Comparison of ENCODE assay signal across 1 cellular context in the genomic region with DNA sequence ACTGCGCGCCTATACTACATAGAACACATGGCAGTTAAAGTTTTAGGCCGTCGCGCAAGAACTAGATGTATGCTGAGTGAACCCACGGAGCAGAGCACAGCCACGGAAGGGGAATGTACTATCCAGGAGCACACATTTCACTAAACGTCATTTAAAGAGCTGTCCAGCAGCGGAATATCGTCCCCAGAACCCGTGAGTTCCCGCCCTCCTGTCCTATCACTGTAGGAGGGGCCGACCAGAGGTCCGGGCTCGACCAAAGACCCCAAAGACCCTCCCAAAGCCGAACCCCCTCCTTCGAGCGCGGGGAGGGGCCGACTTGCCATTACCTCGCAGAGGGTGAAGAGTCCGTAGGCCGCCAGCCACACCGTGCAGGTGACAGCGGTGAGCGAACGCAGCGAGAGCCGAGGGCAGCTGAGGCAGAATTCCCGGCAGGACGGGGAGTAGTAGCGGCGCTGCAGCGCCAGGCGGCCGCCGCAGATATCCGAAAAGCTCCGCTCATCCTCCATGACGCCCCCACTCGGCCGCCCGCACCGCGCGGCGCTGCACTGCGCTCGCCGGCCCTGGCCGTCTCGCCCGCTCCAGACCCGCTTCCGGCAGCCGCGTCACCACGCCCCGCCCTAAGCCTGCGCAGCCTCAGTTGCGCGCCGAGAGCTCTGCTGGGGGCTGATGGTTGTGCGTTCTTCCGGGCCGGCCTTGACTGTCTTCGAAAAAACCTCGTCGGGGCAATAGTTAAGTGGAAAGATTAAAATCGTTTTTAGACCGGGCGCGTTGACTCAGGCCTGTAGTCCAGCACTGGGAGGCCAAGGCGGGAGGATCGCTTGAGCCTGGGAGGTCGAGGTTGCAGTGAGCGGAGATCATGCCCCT.
A peak's percentile ranks its signal among the peaks of the same experiment; 100 is the strongest.
TF ChIP-seq lines count a peak whose summit lies in the region.

PIGH (minus strand) TSS at position 571 of the 864 bp plus-strand sequence; CDS start at position 506, 65 bp downstream.

TF ChIP-seq in HepG2, 621 proteins besides CTCF, POLR2A, EP300 and RAD21 (continued from another document and continues in another):
- TF ChIP-seq ZNF318 (CRISPR knock-in tag; IDR thresholded peaks at IDR 0.05) (no peak), ZNF792 (CRISPR knock-in tag; IDR thresholded peaks at IDR 0.05) (0 out of 2 replicates have a peak, but pooled peaks have one; percentile 38), ZNF652 (CRISPR knock-in tag; IDR thresholded peaks at IDR 0.05; ENCODE audit: borderline replicate concordance, low read depth) (no peak), HOXD1 (CRISPR knock-in tag; IDR thresholded peaks at IDR 0.05) (peak; percentile 9; the same call in 1 of the 2 replicates), ZNF841 (CRISPR knock-in tag; IDR thresholded peaks at IDR 0.05; ENCODE audit: borderline replicate concordance) (no peak), ISL2 (CRISPR knock-in tag; IDR thresholded peaks at IDR 0.05) (peak; percentile 8; the same call in 1 of the 2 replicates), GATAD2A (CRISPR knock-in tag; IDR thresholded peaks at IDR 0.05) (no peak; the same call in none of the 2 replicates), BRCA1 (CRISPR knock-in tag; IDR thresholded peaks at IDR 0.05) (no peak), ZNF460 (CRISPR knock-in tag; IDR thresholded peaks at IDR 0.05; ENCODE audit: borderline replicate concordance) (no peak), PHF20 (CRISPR knock-in tag; IDR thresholded peaks at IDR 0.05) (peak; percentile 84), ZNF558 (CRISPR knock-in tag; IDR thresholded peaks at IDR 0.05; ENCODE audit: borderline replicate concordance) (no peak), JUN (CRISPR knock-in tag; IDR thresholded peaks at IDR 0.05) (no peak), SRY (CRISPR knock-in tag; IDR thresholded peaks at IDR 0.05) (no peak; the same call in 1 of the 2 replicates), SIX1 (CRISPR knock-in tag; IDR thresholded peaks at IDR 0.05; ENCODE audit: borderline replicate concordance) (no peak), GABPA (IDR thresholded peaks at IDR 0.05; ENCODE audit: low read depth, low read length) (peak; percentile 65), GABPA (CRISPR knock-in tag; IDR thresholded peaks at IDR 0.05; ENCODE audit: low read depth) (peak; percentile 73), NKX3-1 (CRISPR knock-in tag; IDR thresholded peaks at IDR 0.05) (no peak), ZNF282 (IDR thresholded peaks at IDR 0.05; ENCODE audit: partially characterized antibody) (no peak), MTF1 (CRISPR knock-in tag; IDR thresholded peaks at IDR 0.05) (no peak), RFXAP (CRISPR knock-in tag; IDR thresholded peaks at IDR 0.05; ENCODE audit: borderline replicate concordance) (no peak), ZNF367 (CRISPR knock-in tag; IDR thresholded peaks at IDR 0.05; ENCODE audit: borderline replicate concordance) (no peak), HOXA7 (CRISPR knock-in tag; IDR thresholded peaks at IDR 0.05) (no peak), ATF2 (CRISPR knock-in tag; IDR thresholded peaks at IDR 0.05) (peak; percentile 29; the same call in 1 of the 2 replicates), BCL6 (CRISPR knock-in tag; IDR thresholded peaks at IDR 0.05) (no peak), ZNF230 (CRISPR knock-in tag; IDR thresholded peaks at IDR 0.05) (peak; percentile 31; the same call in 1 of the 2 replicates), HNF4A (CRISPR knock-in tag; IDR thresholded peaks at IDR 0.05) (0 out of 2 replicates have a peak, but pooled peaks have one; percentile 43), ZNF709 (CRISPR knock-in tag; IDR thresholded peaks at IDR 0.05) (no peak; the same call in none of the 2 replicates), ZNF564 (CRISPR knock-in tag; IDR thresholded peaks at IDR 0.05) (peak; percentile 75; the same call in 1 of the 2 replicates), ZNF782 (CRISPR knock-in tag; IDR thresholded peaks at IDR 0.05; ENCODE audit: borderline replicate concordance) (no peak), ZNF234 (CRISPR knock-in tag; conservative IDR thresholded peaks at IDR 0.05) (no peak; the same call in 1 of the 2 replicates), ZNF572 (CRISPR knock-in tag; IDR thresholded peaks at IDR 0.05) (no peak), ZNF510 (CRISPR knock-in tag; IDR thresholded peaks at IDR 0.05; ENCODE audit: low read depth) (no peak), LCORL (IDR thresholded peaks at IDR 0.05) (no peak), LCORL (CRISPR knock-in tag; IDR thresholded peaks at IDR 0.05) (peak; percentile 86), ZKSCAN8 (CRISPR knock-in tag; IDR thresholded peaks at IDR 0.05; ENCODE audit: borderline replicate concordance) (peak; percentile 45; the same call in 1 of the 2 replicates), ZBTB38 (CRISPR knock-in tag; IDR thresholded peaks at IDR 0.05) (peak; percentile 98), NFIC (IDR thresholded peaks at IDR 0.05; ENCODE audit: low read length) (no peak), CBX1 (IDR thresholded peaks at IDR 0.05; ENCODE audit: low read depth) (peak; percentile 75), TOE1 (CRISPR knock-in tag; IDR thresholded peaks at IDR 0.05) (no peak)
- TF ChIP-seq, protein P1, sequence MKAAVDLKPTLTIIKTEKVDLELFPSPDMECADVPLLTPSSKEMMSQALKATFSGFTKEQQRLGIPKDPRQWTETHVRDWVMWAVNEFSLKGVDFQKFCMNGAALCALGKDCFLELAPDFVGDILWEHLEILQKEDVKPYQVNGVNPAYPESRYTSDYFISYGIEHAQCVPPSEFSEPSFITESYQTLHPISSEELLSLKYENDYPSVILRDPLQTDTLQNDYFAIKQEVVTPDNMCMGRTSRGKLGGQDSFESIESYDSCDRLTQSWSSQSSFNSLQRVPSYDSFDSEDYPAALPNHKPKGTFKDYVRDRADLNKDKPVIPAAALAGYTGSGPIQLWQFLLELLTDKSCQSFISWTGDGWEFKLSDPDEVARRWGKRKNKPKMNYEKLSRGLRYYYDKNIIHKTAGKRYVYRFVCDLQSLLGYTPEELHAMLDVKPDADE (CRISPR knock-in tag; IDR thresholded peaks at IDR 0.05): no peak
- TF ChIP-seq, protein P2, sequence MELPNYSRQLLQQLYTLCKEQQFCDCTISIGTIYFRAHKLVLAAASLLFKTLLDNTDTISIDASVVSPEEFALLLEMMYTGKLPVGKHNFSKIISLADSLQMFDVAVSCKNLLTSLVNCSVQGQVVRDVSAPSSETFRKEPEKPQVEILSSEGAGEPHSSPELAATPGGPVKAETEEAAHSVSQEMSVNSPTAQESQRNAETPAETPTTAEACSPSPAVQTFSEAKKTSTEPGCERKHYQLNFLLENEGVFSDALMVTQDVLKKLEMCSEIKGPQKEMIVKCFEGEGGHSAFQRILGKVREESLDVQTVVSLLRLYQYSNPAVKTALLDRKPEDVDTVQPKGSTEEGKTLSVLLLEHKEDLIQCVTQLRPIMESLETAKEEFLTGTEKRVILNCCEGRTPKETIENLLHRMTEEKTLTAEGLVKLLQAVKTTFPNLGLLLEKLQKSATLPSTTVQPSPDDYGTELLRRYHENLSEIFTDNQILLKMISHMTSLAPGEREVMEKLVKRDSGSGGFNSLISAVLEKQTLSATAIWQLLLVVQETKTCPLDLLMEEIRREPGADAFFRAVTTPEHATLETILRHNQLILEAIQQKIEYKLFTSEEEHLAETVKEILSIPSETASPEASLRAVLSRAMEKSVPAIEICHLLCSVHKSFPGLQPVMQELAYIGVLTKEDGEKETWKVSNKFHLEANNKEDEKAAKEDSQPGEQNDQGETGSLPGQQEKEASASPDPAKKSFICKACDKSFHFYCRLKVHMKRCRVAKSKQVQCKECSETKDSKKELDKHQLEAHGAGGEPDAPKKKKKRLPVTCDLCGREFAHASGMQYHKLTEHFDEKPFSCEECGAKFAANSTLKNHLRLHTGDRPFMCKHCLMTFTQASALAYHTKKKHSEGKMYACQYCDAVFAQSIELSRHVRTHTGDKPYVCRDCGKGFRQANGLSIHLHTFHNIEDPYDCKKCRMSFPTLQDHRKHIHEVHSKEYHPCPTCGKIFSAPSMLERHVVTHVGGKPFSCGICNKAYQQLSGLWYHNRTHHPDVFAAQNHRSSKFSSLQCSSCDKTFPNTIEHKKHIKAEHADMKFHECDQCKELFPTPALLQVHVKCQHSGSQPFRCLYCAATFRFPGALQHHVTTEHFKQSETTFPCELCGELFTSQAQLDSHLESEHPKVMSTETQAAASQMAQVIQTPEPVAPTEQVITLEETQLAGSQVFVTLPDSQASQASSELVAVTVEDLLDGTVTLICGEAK (IDR thresholded peaks at IDR 0.05): no peak
- TF ChIP-seq, protein P2 (CRISPR knock-in tag; IDR thresholded peaks at IDR 0.05): no peak; the same call in 1 of the 2 replicates
